ENCODE assay signal across 21 cellular contexts in genomic region chr3:47885168-47885567, GRCh38.
DNase-seq lines count a peak whose midpoint lies in the region; ATAC-seq and TF ChIP-seq lines count a peak whose summit lies in the region.
"Had no signal": no experiment of that assay in that cellular context is flagged by ENCODE, and none has a peak within 500 bp of the region (broad histone marks: within the 10 kb centered on the region; RNA-seq: fewer than 3 reads in every experiment).

No MANE protein-coding gene starts in this region.

- no peak for DNase-seq in activated CD8-positive, alpha-beta T cell treated with anti-CD3 and anti-CD28 coated beads, Interleukin-2, amount 10 ng/mL, durations not matched to agents 7 days and 5 days
- no peak for DNase-seq in activated CD8-positive, alpha-beta T cell treated with anti-CD3 and anti-CD28 coated beads for 36 hours
- no peak for DNase-seq in T-helper 17 cell
- no peak for DNase-seq in effector memory CD8-positive, alpha-beta T cell
- DNase-seq in stimulated activated naive B cell treated with anti-CD40 and anti-IgM and Interleukin-4, amounts not matched to agents 10 μg/mL and 1 μg/mL and 100 μg/mL, for 72 hours, result no peak
- DNase-seq in CD4-positive, alpha-beta T cell, result no peak
- DNase-seq in EL, result no peak
- DNase-seq: 8988T; BE2C; CD8-positive, alpha-beta T cell; DMS53; GOT3; NCI-H1417; NCI-H187; NCI-H2107; NCI-H510A; NCI-H748 treated with DMSO at 0.1 percent for 48 hours; NK-92 treated with Interleukin-12 subunit alpha and Interleukin-12 subunit beta, amount 100 ng/mL, for 24 hours; SHP77 had no signal

- no peak for ATAC-seq in activated CD8-positive, alpha-beta T cell treated with anti-CD3 and anti-CD28 coated beads, Interleukin-2, amount 10 ng/mL, durations not matched to agents 7 days and 5 days
- ATAC-seq in activated CD8-positive, alpha-beta T cell treated with anti-CD3 and anti-CD28 coated beads for 36 hours, result no peak
- ATAC-seq in T-helper 17 cell, result no peak
- no peak for ATAC-seq in effector memory CD8-positive, alpha-beta T cell (replicated peaks)
- ATAC-seq in stimulated activated naive B cell treated with anti-CD40 and anti-IgM and Interleukin-4, amounts not matched to agents 10 μg/mL and 1 μg/mL and 100 μg/mL, for 72 hours (replicated peaks), result no peak
- ATAC-seq in CD4-positive, alpha-beta T cell (ENCODE audit: poor library complexity), result no peak
- no peak for ATAC-seq in HG03095 (IDR thresholded peaks at IDR 0.05; ENCODE audit: unreplicated experiment)
- ATAC-seq: CD8-positive, alpha-beta T cell had no signal

- TF ChIP-seq CTCF in activated CD8-positive, alpha-beta T cell treated with anti-CD3 and anti-CD28 coated beads for 36 hours (IDR thresholded peaks at IDR 0.05), result no peak
- TF ChIP-seq CTCF in CD4-positive, alpha-beta T cell (IDR thresholded peaks at IDR 0.05), result no peak

- no peaks in the 10 kb centered on the region for H3K27me3 Mint-ChIP-seq in activated CD8-positive, alpha-beta T cell treated with anti-CD3 and anti-CD28 coated beads, Interleukin-2, amount 10 ng/mL, durations not matched to agents 7 days and 5 days (ENCODE audit: low read depth)
- H3K27me3 Mint-ChIP-seq in activated CD8-positive, alpha-beta T cell treated with anti-CD3 and anti-CD28 coated beads for 36 hours, result no peaks in the 10 kb centered on the region
- H3K27me3 Mint-ChIP-seq in T-helper 17 cell, result no peaks in the 10 kb centered on the region
- no peaks in the 10 kb centered on the region for H3K27me3 Mint-ChIP-seq in effector memory CD8-positive, alpha-beta T cell
- H3K27me3 Mint-ChIP-seq in stimulated activated naive B cell treated with anti-CD40 and anti-IgM and Interleukin-4, amounts not matched to agents 10 μg/mL and 1 μg/mL and 100 μg/mL, for 72 hours, result no peaks in the 10 kb centered on the region
- H3K27me3 Mint-ChIP-seq in CD4-positive, alpha-beta T cell, result no peaks in the 10 kb centered on the region

- H3K9me3 Mint-ChIP-seq in activated CD8-positive, alpha-beta T cell treated with anti-CD3 and anti-CD28 coated beads, Interleukin-2, amount 10 ng/mL, durations not matched to agents 7 days and 5 days (ENCODE audit: insufficient read depth), result no peaks in the 10 kb centered on the region
- peaks cover 2% of the 10 kb centered on the region for H3K9me3 Mint-ChIP-seq in activated CD8-positive, alpha-beta T cell treated with anti-CD3 and anti-CD28 coated beads for 36 hours
- no peaks in the 10 kb centered on the region for H3K9me3 Mint-ChIP-seq in effector memory CD8-positive, alpha-beta T cell
- H3K9me3 Mint-ChIP-seq in stimulated activated naive B cell treated with anti-CD40 and anti-IgM and Interleukin-4, amounts not matched to agents 10 μg/mL and 1 μg/mL and 100 μg/mL, for 72 hours, result peaks cover 3 to 4% of the 10 kb centered on the region in 2 donors
- no peaks in the 10 kb centered on the region for H3K9me3 Mint-ChIP-seq in CD4-positive, alpha-beta T cell
- H3K9me3 Mint-ChIP-seq: CD8-positive, alpha-beta T cell had no signal

- no peak overlapping the region for H3K27ac ChIP-seq in CD4-positive, alpha-beta T cell (ENCODE audit: low read depth, low read length)
- H3K27ac ChIP-seq: KMS-11 had no signal

- intact Hi-C loops in activated CD8-positive, alpha-beta T cell treated with anti-CD3 and anti-CD28 coated beads for 36 hours (cut with micrococcal nuclease), result no loop called here
- intact Hi-C loops in CD4-positive, alpha-beta T cell (cut with DNase I, micrococcal nuclease), result no loop called here

- H3K36me3 Mint-ChIP-seq in activated CD8-positive, alpha-beta T cell treated with anti-CD3 and anti-CD28 coated beads, Interleukin-2, amount 10 ng/mL, durations not matched to agents 7 days and 5 days (ENCODE audit: low read depth), result peaks cover 26% of the 10 kb centered on the region
- H3K36me3 Mint-ChIP-seq in activated CD8-positive, alpha-beta T cell treated with anti-CD3 and anti-CD28 coated beads for 36 hours (ENCODE audit: low read depth), result peaks cover 21% of the 10 kb centered on the region
- peaks cover 6% of the 10 kb centered on the region for H3K36me3 Mint-ChIP-seq in T-helper 17 cell (ENCODE audit: low read depth)
- H3K36me3 Mint-ChIP-seq in effector memory CD8-positive, alpha-beta T cell (ENCODE audit: insufficient read depth), result peaks cover 6% of the 10 kb centered on the region
- peaks cover 38 to 59% of the 10 kb centered on the region in 2 donors for H3K36me3 Mint-ChIP-seq in stimulated activated naive B cell treated with anti-CD40 and anti-IgM and Interleukin-4, amounts not matched to agents 10 μg/mL and 1 μg/mL and 100 μg/mL, for 72 hours
- H3K36me3 Mint-ChIP-seq in CD4-positive, alpha-beta T cell (ENCODE audit: low read depth), result peaks cover 31% of the 10 kb centered on the region

- H3K4me1 Mint-ChIP-seq in activated CD8-positive, alpha-beta T cell treated with anti-CD3 and anti-CD28 coated beads, Interleukin-2, amount 10 ng/mL, durations not matched to agents 7 days and 5 days (ENCODE audit: low read depth), result peaks cover 21% of the 10 kb centered on the region
- peaks cover 7% of the 10 kb centered on the region for H3K4me1 Mint-ChIP-seq in activated CD8-positive, alpha-beta T cell treated with anti-CD3 and anti-CD28 coated beads for 36 hours (ENCODE audit: low read depth)
- peaks cover 12% of the 10 kb centered on the region for H3K4me1 Mint-ChIP-seq in T-helper 17 cell
- H3K4me1 Mint-ChIP-seq in effector memory CD8-positive, alpha-beta T cell (ENCODE audit: low read depth in 2 of 2), result peaks cover 0 to 6% of the 10 kb centered on the region in 2 donors
- peaks cover 14 to 34% of the 10 kb centered on the region in 2 donors for H3K4me1 Mint-ChIP-seq in stimulated activated naive B cell treated with anti-CD40 and anti-IgM and Interleukin-4, amounts not matched to agents 10 μg/mL and 1 μg/mL and 100 μg/mL, for 72 hours
- peaks cover 3% of the 10 kb centered on the region for H3K4me1 Mint-ChIP-seq in CD4-positive, alpha-beta T cell (ENCODE audit: low read depth)

- no peak overlapping the region for H3K4me3 Mint-ChIP-seq in activated CD8-positive, alpha-beta T cell treated with anti-CD3 and anti-CD28 coated beads, Interleukin-2, amount 10 ng/mL, durations not matched to agents 7 days and 5 days
- H3K4me3 Mint-ChIP-seq in activated CD8-positive, alpha-beta T cell treated with anti-CD3 and anti-CD28 coated beads for 36 hours, result no peak overlapping the region
- H3K4me3 Mint-ChIP-seq in T-helper 17 cell, result no peak overlapping the region
- no peak overlapping the region for H3K4me3 Mint-ChIP-seq in effector memory CD8-positive, alpha-beta T cell
- H3K4me3 Mint-ChIP-seq in stimulated activated naive B cell treated with anti-CD40 and anti-IgM and Interleukin-4, amounts not matched to agents 10 μg/mL and 1 μg/mL and 100 μg/mL, for 72 hours, result no peak overlapping the region
- H3K4me3 Mint-ChIP-seq in CD4-positive, alpha-beta T cell, result no peak overlapping the region
- H3K4me3 Mint-ChIP-seq: CD8-positive, alpha-beta T cell had no signal

- POLR2A ChIA-PET in activated CD8-positive, alpha-beta T cell treated with anti-CD3 and anti-CD28 coated beads, Interleukin-2, amount 10 ng/mL, durations not matched to agents 7 days and 5 days (lab: Charles Lee), result no interaction called here
- POLR2A ChIA-PET in activated CD8-positive, alpha-beta T cell treated with anti-CD3 and anti-CD28 coated beads for 36 hours (lab: Charles Lee), result no interaction called here
- POLR2A ChIA-PET in CD4-positive, alpha-beta T cell (lab: Charles Lee), result no interaction called here

- H3K27ac Mint-ChIP-seq in activated CD8-positive, alpha-beta T cell treated with anti-CD3 and anti-CD28 coated beads, Interleukin-2, amount 10 ng/mL, durations not matched to agents 7 days and 5 days, result peak overlapping the region; percentile 72
- H3K27ac Mint-ChIP-seq in activated CD8-positive, alpha-beta T cell treated with anti-CD3 and anti-CD28 coated beads for 36 hours, result no peak overlapping the region
- peak overlapping the region; percentile 69 for H3K27ac Mint-ChIP-seq in T-helper 17 cell
- H3K27ac Mint-ChIP-seq in effector memory CD8-positive, alpha-beta T cell, result peak overlapping the region; percentile 21 to 72
- H3K27ac Mint-ChIP-seq in stimulated activated naive B cell treated with anti-CD40 and anti-IgM and Interleukin-4, amounts not matched to agents 10 μg/mL and 1 μg/mL and 100 μg/mL, for 72 hours, result peak overlapping the region; percentile 73
- no peak overlapping the region for H3K27ac Mint-ChIP-seq in CD4-positive, alpha-beta T cell
- H3K27ac Mint-ChIP-seq: CD8-positive, alpha-beta T cell had no signal

- no peaks in the 10 kb centered on the region for H3K9me3 ChIP-seq in T-helper 17 cell (ENCODE audit: control insufficient read depth, low read length, poor library complexity, severe bottlenecking)
- no peaks in the 10 kb centered on the region for H3K9me3 ChIP-seq in CD4-positive, alpha-beta T cell (ENCODE audit: control insufficient read depth, low read length)
- H3K9me3 ChIP-seq: BE2C had no signal

- CTCF ChIA-PET in activated CD8-positive, alpha-beta T cell treated with anti-CD3 and anti-CD28 coated beads, Interleukin-2, amount 10 ng/mL, durations not matched to agents 7 days and 5 days (lab: Charles Lee), result no interaction called here
- CTCF ChIA-PET in activated CD8-positive, alpha-beta T cell treated with anti-CD3 and anti-CD28 coated beads for 36 hours (lab: Charles Lee), result no interaction called here
- CTCF ChIA-PET in CD4-positive, alpha-beta T cell (lab: Charles Lee), result no interaction called here

- no peaks in the 10 kb centered on the region for H3K27me3 ChIP-seq in CD4-positive, alpha-beta T cell (ENCODE audit: control insufficient read depth, insufficient read depth, low read length)
- H3K27me3 ChIP-seq: BE2C had no signal

Comparison
In these comparisons a context has a peak if more than half of its experiments do, and no peak if none do; other contexts are left out.
1. H3K27ac Mint-ChIP-seq: peak in activated CD8-positive, alpha-beta T cell treated with anti-CD3 and anti-CD28 coated beads, Interleukin-2, amount 10 ng/mL, durations not matched to agents 7 days and 5 days (single experiment), T-helper 17 cell (single experiment), effector memory CD8-positive, alpha-beta T cell (2 of 2) and stimulated activated naive B cell treated with anti-CD40 and anti-IgM and Interleukin-4, amounts not matched to agents 10 μg/mL and 1 μg/mL and 100 μg/mL, for 72 hours (single experiment); none in activated CD8-positive, alpha-beta T cell treated with anti-CD3 and anti-CD28 coated beads for 36 hours (single experiment) and CD4-positive, alpha-beta T cell (single experiment).